In genomic region chr10:100989088-100989487, GRCh38 we compare ENCODE assay signal across 17 cellular contexts. TPM values are rescaled to one million over a fixed set of nuclear protein-coding genes. Genes with fewer than 3 reads are reported as not detected.
A peak's percentile ranks its signal among the peaks of the same experiment; 100 is the strongest.
DNase-seq lines count a peak whose midpoint lies in the region; ATAC-seq and TF ChIP-seq lines count a peak whose summit lies in the region.
"Had no signal": no experiment of that assay in that cellular context is flagged by ENCODE, and none has a peak within 500 bp of the region (broad histone marks: within the 10 kb centered on the region; RNA-seq: fewer than 3 reads in every experiment).

No MANE protein-coding gene starts in this region.

- H3K4me1 Mint-ChIP-seq in activated CD4-positive, alpha-beta T cell treated with anti-CD3 and anti-CD28 coated beads for 36 hours, result peaks cover 43% of the 10 kb centered on the region
- peaks cover 21% of the 10 kb centered on the region for H3K4me1 Mint-ChIP-seq in activated T-helper 17 cell treated with anti-CD3 and anti-CD28 coated beads, Interleukin-2, amount 50 U/mL, for 72 hours
- H3K4me1 Mint-ChIP-seq in nephron, result peaks cover 19% of the 10 kb centered on the region

- no peaks in the 10 kb centered on the region for H3K27me3 ChIP-seq in HUES6 (ENCODE audit: control insufficient read depth, insufficient read depth, low read length)
- H3K27me3 ChIP-seq: gastrocnemius medialis had no signal

- H3K4me3 Mint-ChIP-seq in activated CD4-positive, alpha-beta T cell treated with anti-CD3 and anti-CD28 coated beads for 36 hours, result peak overlapping the region; percentile 100
- H3K4me3 Mint-ChIP-seq in activated T-helper 17 cell treated with anti-CD3 and anti-CD28 coated beads, Interleukin-2, amount 50 U/mL, for 72 hours, result peak overlapping the region; percentile 100
- H3K4me3 Mint-ChIP-seq in nephron, result peak overlapping the region; percentile 62 to 93 (median 91)

- no peak for TF ChIP-seq CTCF in nephron (IDR thresholded peaks at IDR 0.05; ENCODE audit: unreplicated experiment in 3 of 3)

- intact Hi-C loops in activated CD4-positive, alpha-beta T cell treated with anti-CD3 and anti-CD28 coated beads for 36 hours (cut with DNase I, micrococcal nuclease), result no loop called here

- no peak overlapping the region for H3K9ac ChIP-seq in HUES6 (ENCODE audit: low read length)

- ATAC-seq in activated CD4-positive, alpha-beta T cell treated with anti-CD3 and anti-CD28 coated beads for 36 hours, result no peak
- ATAC-seq in activated T-helper 17 cell treated with anti-CD3 and anti-CD28 coated beads, Interleukin-2, amount 50 U/mL, for 72 hours (replicated peaks), result no peak
- ATAC-seq in HG03039 (IDR thresholded peaks at IDR 0.05; ENCODE audit: unreplicated experiment), result no peak
- ATAC-seq: gastrocnemius medialis, left ventricle myocardium superior had no signal

- no peak overlapping the region for H3K27ac ChIP-seq in HUES6 (ENCODE audit: low read depth, low read length)
- H3K27ac ChIP-seq: coronary artery, gastrocnemius medialis had no signal

- no peaks in the 10 kb centered on the region for H3K9me3 Mint-ChIP-seq in activated CD4-positive, alpha-beta T cell treated with anti-CD3 and anti-CD28 coated beads for 36 hours (ENCODE audit: low read depth)
- H3K9me3 Mint-ChIP-seq in activated T-helper 17 cell treated with anti-CD3 and anti-CD28 coated beads, Interleukin-2, amount 50 U/mL, for 72 hours, result no peaks in the 10 kb centered on the region
- no peaks in the 10 kb centered on the region for H3K9me3 Mint-ChIP-seq in nephron
- H3K9me3 Mint-ChIP-seq: CD8-positive, alpha-beta memory T cell had no signal

- DNase-seq in activated CD4-positive, alpha-beta T cell treated with anti-CD3 and anti-CD28 coated beads for 36 hours, result no peak
- DNase-seq in activated CD4-positive, alpha-beta T cell treated with anti-CD3 and anti-CD28 coated beads for 4 hours, result no peak
- DNase-seq in MV-4-11 (lab: John Stamatoyannopoulos, UW) (no peak), SKM-1 (lab: John Stamatoyannopoulos, UW; ENCODE audit: unreplicated experiment) (no peak)
- DNase-seq: activated CD4-positive, alpha-beta T cell treated with anti-CD3 and anti-CD28 coated beads, Interleukin-2, amount 50 U/mL, for 4 hours; activated effector memory CD4-positive, alpha-beta T cell treated with anti-CD3 and anti-CD28 coated beads, Interleukin-2, amount 50 U/mL, for 16 hours; CD8-positive, alpha-beta memory T cell; EL; gastrocnemius medialis; left ventricle myocardium superior; NCI-H226; stimulated activated naive CD4-positive, alpha-beta T cell treated with Interleukin-2 at 50 U/mL for 16 hours had no signal

- H3K4me3 ChIP-seq in HUES6 (ENCODE audit: low read depth, low read length), result peak overlapping the region; percentile 99; the same call in 1 of the 2 replicates

- CTCF ChIA-PET in activated CD4-positive, alpha-beta T cell treated with anti-CD3 and anti-CD28 coated beads for 36 hours (lab: Charles Lee), result interaction anchor here (0.8 to 4.7 kb wide), 2 partner anchors 9 to 54 kb away, joined by 3 to 42 read pairs; partner anchors contain the start of gene LZTS2

- no peak overlapping the region for H3K27ac Mint-ChIP-seq in activated CD4-positive, alpha-beta T cell treated with anti-CD3 and anti-CD28 coated beads for 36 hours
- no peak overlapping the region for H3K27ac Mint-ChIP-seq in activated T-helper 17 cell treated with anti-CD3 and anti-CD28 coated beads, Interleukin-2, amount 50 U/mL, for 72 hours
- H3K27ac Mint-ChIP-seq in nephron, result no peak overlapping the region

- peaks cover 47% of the 10 kb centered on the region for H3K36me3 ChIP-seq in HUES6 (ENCODE audit: control insufficient read depth, insufficient read depth, low read length)

- H3K4me1 ChIP-seq in HUES6 (ENCODE audit: control insufficient read depth, insufficient read depth, low read length), result no peaks in the 10 kb centered on the region; the same call in 1 of the 2 replicates

- peaks cover 45% of the 10 kb centered on the region for H3K36me3 Mint-ChIP-seq in activated CD4-positive, alpha-beta T cell treated with anti-CD3 and anti-CD28 coated beads for 36 hours (ENCODE audit: low read depth)
- peaks cover 57% of the 10 kb centered on the region for H3K36me3 Mint-ChIP-seq in activated T-helper 17 cell treated with anti-CD3 and anti-CD28 coated beads, Interleukin-2, amount 50 U/mL, for 72 hours (ENCODE audit: low read depth)
- H3K36me3 Mint-ChIP-seq in nephron (ENCODE audit: low read depth), result peaks cover 29% of the 10 kb centered on the region

- no peaks in the 10 kb centered on the region for H3K27me3 Mint-ChIP-seq in activated CD4-positive, alpha-beta T cell treated with anti-CD3 and anti-CD28 coated beads for 36 hours
- no peaks in the 10 kb centered on the region for H3K27me3 Mint-ChIP-seq in activated T-helper 17 cell treated with anti-CD3 and anti-CD28 coated beads, Interleukin-2, amount 50 U/mL, for 72 hours
- no peaks in the 10 kb centered on the region for H3K27me3 Mint-ChIP-seq in nephron (ENCODE audit: low read depth)

- no peaks in the 10 kb centered on the region for H3K9me3 ChIP-seq in HUES6 (ENCODE audit: control insufficient read depth, insufficient read depth, low read depth, low read length)
- H3K9me3 ChIP-seq: gastrocnemius medialis had no signal

- POLR2A ChIA-PET in activated CD4-positive, alpha-beta T cell treated with anti-CD3 and anti-CD28 coated beads for 36 hours (lab: Charles Lee), result no interaction called here

RNA-seq across cellular contexts. Expression of gene TWNK, which starts 1.7 kb away (rescaled TPM):
- total RNA-seq in activated CD4-positive, alpha-beta T cell treated with anti-CD3 and anti-CD28 coated beads for 36 hours, result 10 to 100 TPM; 13.8 to 17.9 TPM
- 10 to 100 TPM; 12.0 to 24.9 TPM for total RNA-seq in activated T-helper 17 cell treated with anti-CD3 and anti-CD28 coated beads, Interleukin-2, amount 50 U/mL, for 72 hours

RNA-seq across cellular contexts. Expression of gene MRPL43, which starts 1.8 kb away (rescaled TPM):
- 10 to 100 TPM; 53.4 to 62.6 TPM for total RNA-seq in activated CD4-positive, alpha-beta T cell treated with anti-CD3 and anti-CD28 coated beads for 36 hours
- total RNA-seq in activated T-helper 17 cell treated with anti-CD3 and anti-CD28 coated beads, Interleukin-2, amount 50 U/mL, for 72 hours, result 10 to 100 TPM; 50.1 to 58.7 TPM

RNA-seq across cellular contexts. Expression of gene LZTS2, which starts 10.5 kb away (rescaled TPM):
- 10 to 100 TPM; 14.8 to 15.7 TPM for total RNA-seq in activated CD4-positive, alpha-beta T cell treated with anti-CD3 and anti-CD28 coated beads for 36 hours
- 10 to 100 TPM; 15.0 to 24.8 TPM for total RNA-seq in activated T-helper 17 cell treated with anti-CD3 and anti-CD28 coated beads, Interleukin-2, amount 50 U/mL, for 72 hours

RNA-seq across cellular contexts. Expression of gene SEMA4G, which starts 19.8 kb away (rescaled TPM):
- total RNA-seq in activated CD4-positive, alpha-beta T cell treated with anti-CD3 and anti-CD28 coated beads for 36 hours, result under 1 TPM; 0.62 to 0.84 TPM
- 1 to 10 TPM; 1.4 to 3.8 TPM for total RNA-seq in activated T-helper 17 cell treated with anti-CD3 and anti-CD28 coated beads, Interleukin-2, amount 50 U/mL, for 72 hours

RNA-seq across cellular contexts. Expression of gene PDZD7, which starts 41.8 kb away (rescaled TPM):
- total RNA-seq in activated CD4-positive, alpha-beta T cell treated with anti-CD3 and anti-CD28 coated beads for 36 hours, result under 1 TPM; 0.28 to 0.32 TPM
- 1 to 10 TPM in 1 of 2 donors, under 1 TPM in 1; 0.48 to 2.9 TPM for total RNA-seq in activated T-helper 17 cell treated with anti-CD3 and anti-CD28 coated beads, Interleukin-2, amount 50 U/mL, for 72 hours
